24 cellular contexts compared by ENCODE assay signal in genomic region chr7:93704241-93704640, GRCh38.
"Had no signal": no experiment of that assay in that cellular context is flagged by ENCODE, and none has a peak within 500 bp of the region (broad histone marks: within the 10 kb centered on the region; RNA-seq: fewer than 3 reads in every experiment).

No MANE protein-coding gene starts in this region.

- H3K9me3 ChIP-seq: esophagus squamous epithelium, gastrocnemius medialis, heart right ventricle, left lung, lower lobe of right lung, mucosa of descending colon had no signal

- H3K9me3 Mint-ChIP-seq: dendritic cell treated with granulocyte-macrophage colony-stimulating factor and Interleukin-4, amounts not matched to agents 40 ng/mL and 50 ng/mL, for 4 days had no signal

- H3K4me3 Mint-ChIP-seq: dendritic cell treated with granulocyte-macrophage colony-stimulating factor and Interleukin-4, amounts not matched to agents 40 ng/mL and 50 ng/mL, for 4 days; effector memory CD8-positive, alpha-beta T cell; endodermal cell; mesothelial cell of epicardium; naive B cell; naive thymus-derived CD8-positive, alpha-beta T cell had no signal

- H3K36me3 Mint-ChIP-seq: mesothelial cell of epicardium; naive B cell; naive thymus-derived CD8-positive, alpha-beta T cell had no signal

- H3K27me3 Mint-ChIP-seq: dendritic cell treated with granulocyte-macrophage colony-stimulating factor and Interleukin-4, amounts not matched to agents 40 ng/mL and 50 ng/mL, for 4 days; effector memory CD8-positive, alpha-beta T cell had no signal

- DNase-seq: effector CD8-positive, alpha-beta T cell; effector memory CD8-positive, alpha-beta T cell; endodermal cell; erythroblast; esophagus squamous epithelium; foreskin fibroblast; foreskin melanocyte; gastrocnemius medialis; glutamatergic neuron; head of caudate nucleus; heart right ventricle; hippocampal formation; left cardiac atrium; left lung; left ventricle myocardium superior; lower lobe of right lung; mesenchymal stem cell; mucosa of descending colon; naive B cell; naive thymus-derived CD8-positive, alpha-beta T cell had no signal

- H3K27ac ChIP-seq: coronary artery, epithelial cell of prostate, esophagus squamous epithelium, gastrocnemius medialis, heart right ventricle, left lung, lower lobe of right lung had no signal

- H3K27me3 ChIP-seq: esophagus squamous epithelium, gastrocnemius medialis, heart right ventricle, left lung had no signal

- H3K4me1 ChIP-seq: esophagus squamous epithelium, gastrocnemius medialis, heart right ventricle, left lung, lower lobe of right lung had no signal

- H3K4me3 ChIP-seq: coronary artery, esophagus squamous epithelium, gastrocnemius medialis, heart right ventricle, left lung, lower lobe of right lung, mucosa of descending colon had no signal

- H3K36me3 ChIP-seq: esophagus squamous epithelium, gastrocnemius medialis, heart right ventricle, left lung, lower lobe of right lung had no signal

- H3K4me1 Mint-ChIP-seq: naive B cell; naive thymus-derived CD8-positive, alpha-beta T cell had no signal

- H3K27ac Mint-ChIP-seq: dendritic cell treated with granulocyte-macrophage colony-stimulating factor and Interleukin-4, amounts not matched to agents 40 ng/mL and 50 ng/mL, for 4 days; effector memory CD8-positive, alpha-beta T cell; endodermal cell; mesothelial cell of epicardium; naive B cell; naive thymus-derived CD8-positive, alpha-beta T cell had no signal
